ENCODE assay signal across 8 cellular contexts in genomic region chr17:8175795-8176196, GRCh38. TPM values are rescaled to one million over a fixed set of nuclear protein-coding genes. Genes with fewer than 3 reads are reported as not detected.
A peak's percentile ranks its signal among the peaks of the same experiment; 100 is the strongest.
DNase-seq lines count a peak whose midpoint lies in the region; ATAC-seq, FAIRE-seq and TF ChIP-seq lines count a peak whose summit lies in the region.

No MANE protein-coding gene starts in this region.

- peak overlapping the region; percentile 87 for H3K18ac ChIP-seq in H1 (ENCODE audit: extremely low read depth, low read length)

- H3F3A ChIP-seq in PC-3 (ENCODE audit: low read length, unreplicated experiment), result peaks cover 9% of the 10 kb centered on the region

- H2AK5ac ChIP-seq in H1 (ENCODE audit: low read depth, low read length), result no peak overlapping the region

- H3K9me2 ChIP-seq in PC-3 (replicated peaks; ENCODE audit: low read length), result no peaks in the 10 kb centered on the region

- 0 out of 2 replicates have a peak overlapping the region, but pooled peaks have one; percentile 81 for H2BK15ac ChIP-seq in H1 (ENCODE audit: low read length)

- H3K79me2 ChIP-seq in PC-3 (ENCODE audit: low read length) (peaks cover 8% of the 10 kb centered on the region; the same call in 1 of the 2 replicates), H1 (ENCODE audit: control insufficient read depth in 1 of 2, insufficient read depth in 2 of 2, low read length in 2 of 2) (no peaks in the 10 kb centered on the region)

- no peak for DNase-seq in T-helper 2 cell treated with Interferon-gamma antibody and Interleukin-4, amounts not matched to agents 5 μg/mL and 100 μg/mL, for 36 hours (ENCODE audit: low spot score)
- DNase-seq in T-helper 2 cell (no peak), PC-3 (no peak), H1 (ENCODE audit: low read depth in 1 of 2, low spot score in 2 of 2) (no peak), natural killer cell (no peak), cortex of kidney (lab: John Stamatoyannopoulos, UW) (no peak), NCI-H1105 treated with DMSO at 0.1 percent for 48 hours (lab: John Stamatoyannopoulos, UW) (no peak), AG08395 (ENCODE audit: low spot score) (no peak)

- no peak overlapping the region for H2BK120ac ChIP-seq in H1 (replicated peaks; ENCODE audit: low read depth, low read length)

- no peaks in the 10 kb centered on the region for H3K79me1 ChIP-seq in H1 (ENCODE audit: low read depth, low read length)

- no peaks in the 10 kb centered on the region for H3K36me3 ChIP-seq in PC-3 (ENCODE audit: low read depth, low read length)
- H3K36me3 ChIP-seq in H1 (ENCODE audit: control insufficient read depth in 2 of 4, insufficient read depth in 4 of 4, low read length in 3 of 4), result no peaks in the 10 kb centered on the region

- H3K9me3 ChIP-seq in PC-3 (ENCODE audit: low read length) (no peaks in the 10 kb centered on the region), H1 (ENCODE audit: insufficient read depth in 2 of 2, low read depth in 1 of 2, low read length in 1 of 2) (no peaks in the 10 kb centered on the region)

- no TSS peak for BruUV-seq in PC-3 (replicated peaks; lab: Mats Ljungman, UMichigan)

- no peaks in the 10 kb centered on the region for H3K36me3 Mint-ChIP-seq in T-helper 2 cell treated with Interferon-gamma antibody and Interleukin-4, amounts not matched to agents 5 μg/mL and 100 μg/mL, for 36 hours (ENCODE audit: low read depth)
- no peaks in the 10 kb centered on the region for H3K36me3 Mint-ChIP-seq in natural killer cell

- H3K4ac ChIP-seq in H1 (replicated peaks; ENCODE audit: insufficient read length, low read depth, low read length), result no peak overlapping the region

- H3K27ac ChIP-seq in PC-3 (ENCODE audit: low read length) (no peak overlapping the region), H1 (ENCODE audit: low read depth, low read length) (no peak overlapping the region)

- 0 out of 2 replicates have a peak overlapping the region, but pooled peaks have one; percentile 39 for H2BK12ac ChIP-seq in H1 (ENCODE audit: low read depth, low read length)

- no peak overlapping the region for H3K23ac ChIP-seq in H1 (ENCODE audit: insufficient read length)

- H4K91ac ChIP-seq in H1 (replicated peaks; ENCODE audit: insufficient read length, low read length), result no peak overlapping the region

- peak overlapping the region; percentile 86; the same call in 1 of the 2 replicates for H2BK5ac ChIP-seq in H1 (ENCODE audit: low read depth, low read length)

- FAIRE-seq in H1 (lab: Jason Lieb, UNC), result no peak

- H4K20me1 ChIP-seq in PC-3 (ENCODE audit: low read length) (no peaks in the 10 kb centered on the region), H1 (replicated peaks in 1 of 2; ENCODE audit: control insufficient read depth in 1 of 2, insufficient read depth in 2 of 2, low read length in 2 of 2) (no peaks in the 10 kb centered on the region)

- H3K27me3 Mint-ChIP-seq in T-helper 2 cell treated with Interferon-gamma antibody and Interleukin-4, amounts not matched to agents 5 μg/mL and 100 μg/mL, for 36 hours (ENCODE audit: low read depth), result no peaks in the 10 kb centered on the region
- no peaks in the 10 kb centered on the region for H3K27me3 Mint-ChIP-seq in natural killer cell (ENCODE audit: low read depth in 2 of 2)

- peak overlapping the region; percentile 98 for H3K27ac Mint-ChIP-seq in T-helper 2 cell treated with Interferon-gamma antibody and Interleukin-4, amounts not matched to agents 5 μg/mL and 100 μg/mL, for 36 hours
- peak overlapping the region; percentile 86 to 99 for H3K27ac Mint-ChIP-seq in natural killer cell

- TF ChIP-seq POLR2A in H1 (IDR thresholded peaks at IDR 0.05; ENCODE audit: control extremely low read depth in 1 of 2, low read depth in 2 of 2, low read length in 2 of 2), result no peak

- H3K27me3 ChIP-seq in PC-3 (ENCODE audit: low read length) (no peaks in the 10 kb centered on the region), H1 (replicated peaks in 1 of 4; ENCODE audit: control insufficient read depth in 3 of 4, extremely low read depth in 1 of 4, insufficient read depth in 3 of 4, low read length in 3 of 4) (no peaks in the 10 kb centered on the region)

- H3K56ac ChIP-seq in H1 (replicated peaks; ENCODE audit: insufficient read length, low read depth, low read length), result peak overlapping the region; percentile 42

- intact Hi-C loops in PC-3 (cut with micrococcal nuclease), result no loop called here
- intact Hi-C loops in natural killer cell (cut with micrococcal nuclease), result loop anchor here (1.0 kb wide), 1 partner anchor 12 kb away; no protein-coding TSS in a partner anchor

- ATAC-seq in PC-3 (peak; percentile 4), natural killer cell (no peak)

- peak overlapping the region; percentile 78 for H3K9ac ChIP-seq in PC-3 (ENCODE audit: low read length)
- peak overlapping the region; percentile 51 to 79 (median 71) for H3K9ac ChIP-seq in H1 (replicated peaks in 1 of 4; ENCODE audit: extremely low read depth in 1 of 4, low read depth in 3 of 4, low read length in 3 of 4)

- CTCF ChIA-PET in PC-3 (lab: Charles Lee), result no interaction called here
- CTCF ChIA-PET in H1 (lab: Charles Lee; ENCODE audit: partially characterized antibody), result interaction anchor here (1.1 to 1.5 kb wide), 3 partner anchors 17 to 114 kb away, joined by 3 to 7 read pairs (median 4); no protein-coding TSS in a partner anchor

- POLR2A ChIA-PET in PC-3 (lab: Charles Lee; ENCODE audit: unreplicated experiment), result interaction anchor here (0.6 kb wide), 1 partner anchor 12 kb away, joined by 4 read pairs; no protein-coding TSS in a partner anchor
- POLR2A ChIA-PET in H1 (lab: Charles Lee; ENCODE audit: partially characterized antibody), result interaction anchor here (0.7 to 9.3 kb wide), 8 partner anchors 9 to 57 kb away, joined by 3 to 289 read pairs (median 14); partner anchors contain the start of genes ALOXE3, AURKB, BORCS6 and VAMP2

- H2BK20ac ChIP-seq in H1 (ENCODE audit: low read length), result no peak overlapping the region

- no peak for TF ChIP-seq RAD21 in H1 (IDR thresholded peaks at IDR 0.05 in 1 of 2, conservative IDR thresholded peaks at IDR 0.05 in 1 of 2; ENCODE audit: low read depth in 2 of 2, low read length in 2 of 2)

- no peak overlapping the region for H4K5ac ChIP-seq in H1 (ENCODE audit: insufficient read length, low read depth, low read length)

- no peaks in the 10 kb centered on the region for H3K9me3 Mint-ChIP-seq in T-helper 2 cell treated with Interferon-gamma antibody and Interleukin-4, amounts not matched to agents 5 μg/mL and 100 μg/mL, for 36 hours
- no peaks in the 10 kb centered on the region for H3K9me3 Mint-ChIP-seq in natural killer cell

- H3K14ac ChIP-seq in H1 (ENCODE audit: insufficient read length), result no peak overlapping the region

- WGBS in H1 (ENCODE audit: extremely low coverage in 1 of 2, insufficient coverage in 1 of 2, insufficient read length in 1 of 2, insufficient replicate concordance in 2 of 2, low coverage in 1 of 2, low lambda C conversion rate in 2 of 2, missing lambda C conversion rate in 1 of 2), 2 experiments, result 40% methylated on average over 11 of the region's 11 CpGs; no CpG with 5 or more reads in 1 of the 2 experiments

- H3K4me1 ChIP-seq in PC-3 (ENCODE audit: insufficient read depth, low read length) (peaks cover 18% of the 10 kb centered on the region), H1 (replicated peaks in 1 of 4; ENCODE audit: control insufficient read depth in 3 of 4, insufficient read depth in 4 of 4, low read length in 3 of 4) (peaks cover 3 to 13% (median 8%) of the 10 kb centered on the region in 4 experiments)

- TF ChIP-seq EP300 in H1 (IDR thresholded peaks at IDR 0.05; ENCODE audit: borderline replicate concordance in 1 of 2, low read depth in 2 of 2, low read length in 2 of 2), result no peak

- peak overlapping the region; percentile 77 for H3K4me3 ChIP-seq in PC-3 (ENCODE audit: low read length)
- peak overlapping the region; percentile 60 to 88 (median 69) for H3K4me3 ChIP-seq in H1 (ENCODE audit: extremely low read depth in 1 of 4, insufficient read depth in 2 of 4, low read depth in 3 of 4, low read length in 4 of 4)

- H3K4me1 Mint-ChIP-seq in T-helper 2 cell treated with Interferon-gamma antibody and Interleukin-4, amounts not matched to agents 5 μg/mL and 100 μg/mL, for 36 hours (ENCODE audit: low read depth), result peaks cover 34% of the 10 kb centered on the region
- peaks cover 34 to 43% of the 10 kb centered on the region in 2 donors for H3K4me1 Mint-ChIP-seq in natural killer cell

- H3K4me2 ChIP-seq in PC-3 (ENCODE audit: low read length) (peak overlapping the region; percentile 88), H1 (ENCODE audit: insufficient read depth in 1 of 2, low read depth in 2 of 2, low read length in 2 of 2) (peak overlapping the region; percentile 78 to 90)

- peak overlapping the region; percentile 97 for H3K4me3 Mint-ChIP-seq in T-helper 2 cell treated with Interferon-gamma antibody and Interleukin-4, amounts not matched to agents 5 μg/mL and 100 μg/mL, for 36 hours
- H3K4me3 Mint-ChIP-seq in natural killer cell, result peak overlapping the region; percentile 91

- TF ChIP-seq CTCF in PC-3 (conservative IDR thresholded peaks at IDR 0.05; ENCODE audit: low read depth, low read length) (no peak), H1 (IDR thresholded peaks at IDR 0.05; ENCODE audit: control extremely low read depth in 1 of 3, insufficient read depth in 1 of 3, low read depth in 1 of 3, low read length in 3 of 3) (no peak), natural killer cell (IDR thresholded peaks at IDR 0.05) (no peak)

- peaks cover 18% of the 10 kb centered on the region for H3K23me2 ChIP-seq in H1 (ENCODE audit: low read depth, low read length)

- peak overlapping the region; percentile 19 for H4K8ac ChIP-seq in H1 (ENCODE audit: extremely low read depth, insufficient read depth, low read length)

- H2AFZ ChIP-seq in PC-3 (ENCODE audit: low read length), result peak overlapping the region; percentile 76
- 0 out of 2 replicates have a peak overlapping the region, but pooled peaks have one; percentile 82 for H2AFZ ChIP-seq in H1 (ENCODE audit: low read length)

RNA-seq across cellular contexts. Expression of gene TMEM107, which starts 0.4 kb away (rescaled TPM):
- 19.0 and 26.6 TPM in 2 replicates for total RNA-seq in PC-3 (2014; rRNA removed)
- 17.3 and 17.9 TPM in 2 replicates for total RNA-seq in H1 (2021; fragmentation: NEBNext Ultra II Directional; extraction: Animal tissue kit (Norgen Biotek cat#: 25700))
- 21.4 and 21.5 TPM in 2 replicates for polyA plus RNA-seq in H1 (2011; rRNA removed)
- 16.0 TPM for polyA plus RNA-seq in H1 (2011; cell fraction: cytosol; rRNA removed)
- polyA plus RNA-seq in H1 (2011; cell fraction: nucleus; rRNA removed), result 16.9 TPM
- 8.9 to 12.0 TPM (median 9.6 TPM) in 4 replicates for polyA plus RNA-seq in H1 (2012, experiment 1 of 2)
- 8.0 TPM for polyA plus RNA-seq in H1 (2012, experiment 2 of 2)
- polyA plus RNA-seq in H1 (2013, experiment 1 of 2), result 9.6 TPM
- polyA plus RNA-seq in H1 (2013, experiment 2 of 2), result 10.3 TPM
- polyA minus RNA-seq in H1 (2011; rRNA and poly(A)+ RNA removed), result 37.4 and 44.0 TPM in 2 replicates
- polyA minus RNA-seq in H1 (2011; cell fraction: cytosol; rRNA and poly(A)+ RNA removed), result 34.1 TPM
- 181 TPM for polyA minus RNA-seq in H1 (2011; cell fraction: nucleus; rRNA and poly(A)+ RNA removed)
- total RNA-seq in natural killer cell, result 100 to 1,000 TPM in 1 of 3 donors, 10 to 100 TPM in 2; 48.9 to 101 (median 96.1) TPM

RNA-seq across cellular contexts. Expression of gene VAMP2, which starts 13.0 kb away (rescaled TPM):
- total RNA-seq in PC-3 (2014; rRNA removed) (5.0 and 18.0 TPM in 2 replicates), natural killer cell (100 to 1,000 TPM; 191 to 315 (median 234) TPM)
- total RNA-seq in H1 (2021; fragmentation: NEBNext Ultra II Directional; extraction: Animal tissue kit (Norgen Biotek cat#: 25700)), result 19.0 and 20.5 TPM in 2 replicates
- polyA plus RNA-seq in H1 (2011; rRNA removed), result 19.3 and 25.2 TPM in 2 replicates
- 20.4 TPM for polyA plus RNA-seq in H1 (2011; cell fraction: cytosol; rRNA removed)
- polyA plus RNA-seq in H1 (2011; cell fraction: nucleus; rRNA removed), result 33.7 TPM
- 26.5 to 28.0 TPM (median 26.9 TPM) in 4 replicates for polyA plus RNA-seq in H1 (2012, experiment 1 of 2)
- polyA plus RNA-seq in H1 (2012, experiment 2 of 2), result 28.6 TPM
- polyA plus RNA-seq in H1 (2013, experiment 1 of 2), result 27.3 TPM
- polyA plus RNA-seq in H1 (2013, experiment 2 of 2), result 25.2 TPM
- polyA minus RNA-seq in H1 (2011; rRNA and poly(A)+ RNA removed), result 5.5 and 6.8 TPM in 2 replicates
- 5.7 TPM for polyA minus RNA-seq in H1 (2011; cell fraction: cytosol; rRNA and poly(A)+ RNA removed)
- 16.5 TPM for polyA minus RNA-seq in H1 (2011; cell fraction: nucleus; rRNA and poly(A)+ RNA removed)

RNA-seq across cellular contexts. Expression of gene BORCS6, which starts 14.2 kb away (rescaled TPM):
- total RNA-seq in PC-3 (2014; rRNA removed) (5.9 and 7.3 TPM in 2 replicates), natural killer cell (10 to 100 TPM; 10.2 to 15.6 (median 11.6) TPM)
- 3.6 and 4.6 TPM in 2 replicates for total RNA-seq in H1 (2021; fragmentation: NEBNext Ultra II Directional; extraction: Animal tissue kit (Norgen Biotek cat#: 25700))
- 3.3 and 3.8 TPM in 2 replicates for polyA plus RNA-seq in H1 (2011; rRNA removed)
- 3.7 TPM for polyA plus RNA-seq in H1 (2011; cell fraction: cytosol; rRNA removed)
- polyA plus RNA-seq in H1 (2011; cell fraction: nucleus; rRNA removed), result 2.7 TPM
- polyA plus RNA-seq in H1 (2012, experiment 1 of 2), result 2.3 to 3.4 TPM (median 2.8 TPM) in 4 replicates
- polyA plus RNA-seq in H1 (2012, experiment 2 of 2), result 3.8 TPM
- 2.2 TPM for polyA plus RNA-seq in H1 (2013, experiment 1 of 2)
- 2.2 TPM for polyA plus RNA-seq in H1 (2013, experiment 2 of 2)
- 1.3 and 1.9 TPM in 2 replicates for polyA minus RNA-seq in H1 (2011; rRNA and poly(A)+ RNA removed)
- 3.7 TPM for polyA minus RNA-seq in H1 (2011; cell fraction: cytosol; rRNA and poly(A)+ RNA removed)
- 2.2 TPM for polyA minus RNA-seq in H1 (2011; cell fraction: nucleus; rRNA and poly(A)+ RNA removed)

RNA-seq across cellular contexts. Expression of gene PER1, which starts 23.6 kb away (rescaled TPM):
- total RNA-seq in PC-3 (2014; rRNA removed), result 25.0 and 47.2 TPM in 2 replicates
- total RNA-seq in H1 (2021; fragmentation: NEBNext Ultra II Directional; extraction: Animal tissue kit (Norgen Biotek cat#: 25700)), result 38.0 and 39.9 TPM in 2 replicates
- polyA plus RNA-seq in H1 (2011; rRNA removed), result 9.6 and 17.3 TPM in 2 replicates
- 5.5 TPM for polyA plus RNA-seq in H1 (2011; cell fraction: cytosol; rRNA removed)
- polyA plus RNA-seq in H1 (2011; cell fraction: nucleus; rRNA removed), result 50.0 TPM
- polyA plus RNA-seq in H1 (2012, experiment 1 of 2), result 17.3 to 26.6 TPM (median 24.0 TPM) in 4 replicates
- 19.6 TPM for polyA plus RNA-seq in H1 (2012, experiment 2 of 2)
- polyA plus RNA-seq in H1 (2013, experiment 1 of 2), result 14.4 TPM
- polyA plus RNA-seq in H1 (2013, experiment 2 of 2), result 14.0 TPM
- 17.2 and 17.7 TPM in 2 replicates for polyA minus RNA-seq in H1 (2011; rRNA and poly(A)+ RNA removed)
- polyA minus RNA-seq in H1 (2011; cell fraction: cytosol; rRNA and poly(A)+ RNA removed), result 17.4 TPM
- 26.4 TPM for polyA minus RNA-seq in H1 (2011; cell fraction: nucleus; rRNA and poly(A)+ RNA removed)
- 1,000 to 10,000 TPM in 1 of 3 donors, 100 to 1,000 TPM in 2; 636 to 1,422 (median 923) TPM for total RNA-seq in natural killer cell

RNA-seq across cellular contexts. Expression of gene AURKB, which starts 34.6 kb away (rescaled TPM):
- 72.3 and 82.9 TPM in 2 replicates for total RNA-seq in PC-3 (2014; rRNA removed)
- total RNA-seq in H1 (2021; fragmentation: NEBNext Ultra II Directional; extraction: Animal tissue kit (Norgen Biotek cat#: 25700)), result 154 and 160 TPM in 2 replicates
- 102 and 171 TPM in 2 replicates for polyA plus RNA-seq in H1 (2011; rRNA removed)
- 93.9 TPM for polyA plus RNA-seq in H1 (2011; cell fraction: cytosol; rRNA removed)
- 222 TPM for polyA plus RNA-seq in H1 (2011; cell fraction: nucleus; rRNA removed)
- polyA plus RNA-seq in H1 (2012, experiment 1 of 2), result 155 to 177 TPM (median 169 TPM) in 4 replicates
- polyA plus RNA-seq in H1 (2012, experiment 2 of 2), result 172 TPM
- 168 TPM for polyA plus RNA-seq in H1 (2013, experiment 1 of 2)
- 162 TPM for polyA plus RNA-seq in H1 (2013, experiment 2 of 2)
- 55.0 and 80.2 TPM in 2 replicates for polyA minus RNA-seq in H1 (2011; rRNA and poly(A)+ RNA removed)
- polyA minus RNA-seq in H1 (2011; cell fraction: cytosol; rRNA and poly(A)+ RNA removed), result 41.2 TPM
- 80.6 TPM for polyA minus RNA-seq in H1 (2011; cell fraction: nucleus; rRNA and poly(A)+ RNA removed)
- total RNA-seq in natural killer cell, result 1 to 10 TPM; 2.1 to 4.8 (median 4.1) TPM
